Comparison of ENCODE assay signal across 8 cellular contexts in the genomic region with DNA sequence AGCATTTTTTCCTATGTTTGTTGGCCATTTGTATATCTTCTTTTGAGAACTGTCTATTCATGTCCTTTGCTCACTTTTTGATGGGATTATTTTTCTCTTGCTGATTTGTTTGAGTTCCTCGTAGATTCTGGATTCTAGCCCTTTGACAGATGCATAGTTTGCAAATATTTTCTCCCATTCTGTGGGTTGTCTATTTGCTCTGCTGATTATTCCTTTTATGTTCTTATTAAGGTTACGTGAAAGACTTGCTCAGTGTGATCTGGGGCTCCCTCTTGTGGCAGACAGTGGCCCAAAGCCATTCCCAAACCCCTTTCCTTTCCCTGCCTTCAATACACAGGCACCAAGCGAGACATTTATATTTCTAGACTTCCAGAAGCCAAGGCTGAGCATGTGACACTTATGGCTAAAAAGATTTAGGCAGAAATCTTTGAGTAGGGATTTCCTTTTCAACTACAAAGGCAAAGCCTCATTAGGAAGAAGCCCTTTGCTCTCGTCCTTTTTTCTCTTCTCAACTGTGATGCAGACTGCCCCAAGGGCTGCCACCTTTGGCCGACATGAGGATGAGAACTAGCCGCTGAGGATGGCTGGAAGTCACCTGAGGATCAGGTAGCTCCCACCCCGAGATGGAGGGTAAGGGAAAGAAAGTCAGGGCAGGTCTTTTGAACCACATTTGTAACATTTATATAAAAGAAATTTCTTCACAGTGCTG. TPM values are rescaled to one million over a fixed set of nuclear protein-coding genes. Genes with fewer than 3 reads are reported as not detected.
DNase-seq lines count a peak whose midpoint lies in the region; ATAC-seq and TF ChIP-seq lines count a peak whose summit lies in the region.

No MANE protein-coding gene starts in this region.

- peaks cover 0 to 40% (median 0%) of the 10 kb centered on the region in 4 donors for H3K27me3 ChIP-seq in esophagus muscularis mucosa
- no peaks in the 10 kb centered on the region for H3K27me3 ChIP-seq in testis

- H3K27ac ChIP-seq in esophagus muscularis mucosa (replicated peaks in 1 of 4) (no peak overlapping the region), testis (no peak overlapping the region)

- no peaks in the 10 kb centered on the region for H3K9me3 ChIP-seq in esophagus muscularis mucosa
- H3K9me3 ChIP-seq in testis, result no peaks in the 10 kb centered on the region

- WGBS in esophagus muscularis mucosa, result 19% methylated on average over 7 of the region's 7 CpGs
- WGBS in testis, 2 donors, result 23 to 26% methylated on average over 7 of the region's 7 CpGs

- no peaks in the 10 kb centered on the region for H3K36me3 Mint-ChIP-seq in natural killer cell

- TF ChIP-seq POLR2A in esophagus muscularis mucosa (IDR thresholded peaks at IDR 0.05; ENCODE audit: low read depth), result no peak
- no peak for TF ChIP-seq POLR2A in testis (IDR thresholded peaks at IDR 0.05)

- H3K4me3 ChIP-seq in AG09309 (ENCODE audit: control insufficient read depth, low read depth, low read length) (no peak overlapping the region), esophagus muscularis mucosa (no peak overlapping the region), testis (no peak overlapping the region)

- H3K27me3 Mint-ChIP-seq in natural killer cell (ENCODE audit: low read depth in 2 of 2), result no peaks in the 10 kb centered on the region

- ATAC-seq in GM18502 (IDR thresholded peaks at IDR 0.05; ENCODE audit: poor library complexity, unreplicated experiment), result peak; percentile 50
- peak in 2 of 3 donors; percentile 22 to 45 for ATAC-seq in natural killer cell
- no peak for ATAC-seq in GM18867 (IDR thresholded peaks at IDR 0.05; ENCODE audit: unreplicated experiment)

- TF ChIP-seq CTCF in AG09309 (IDR thresholded peaks at IDR 0.05; ENCODE audit: control insufficient read depth, insufficient read depth, low read depth, low read length, missing control alignments), result peak; percentile 91
- TF ChIP-seq CTCF in esophagus muscularis mucosa (IDR thresholded peaks at IDR 0.05), result peak; percentile 74 to 92 (median 79)
- peak; percentile 90 for TF ChIP-seq CTCF in natural killer cell (IDR thresholded peaks at IDR 0.05)
- peak; percentile 71 to 83 (median 78) for TF ChIP-seq CTCF in testis (IDR thresholded peaks at IDR 0.05)

- H3K27ac Mint-ChIP-seq in natural killer cell, result peak overlapping the region; percentile 19 to 95

- no peak for TF ChIP-seq EP300 in esophagus muscularis mucosa (IDR thresholded peaks at IDR 0.05)

- H3K4me1 ChIP-seq in esophagus muscularis mucosa (peaks cover 0 to 6% (median 4%) of the 10 kb centered on the region in 4 donors), testis (peaks cover 4% of the 10 kb centered on the region)

- H3K9me3 Mint-ChIP-seq in natural killer cell, result no peaks in the 10 kb centered on the region

- intact Hi-C loops in esophagus muscularis mucosa (cut with DNase I) (loop anchor here (5.0 kb wide), 2 partner anchors 588 to 604 kb away; no protein-coding TSS in a partner anchor), natural killer cell (cut with micrococcal nuclease) (loop anchor here (1.0 to 10.0 kb wide), 2 partner anchors 22 to 586 kb away; no protein-coding TSS in a partner anchor), testis (cut with DNase I; ENCODE audit: low total_unique reads) (loop anchor here (10.0 kb wide), 1 partner anchor 586 kb away; no protein-coding TSS in a partner anchor)

- peaks cover 67 to 74% of the 10 kb centered on the region in 2 donors for H3K4me1 Mint-ChIP-seq in natural killer cell

- peak overlapping the region; percentile 54 for H3K4me3 Mint-ChIP-seq in natural killer cell

- DNase-seq in AG09309 (ENCODE audit: low read depth) (peak; percentile 37), NCI-H82 (lab: John Stamatoyannopoulos, UW) (peak; percentile 63), activated T-cell treated with anti-CD3 and anti-CD28 coated beads for 24 hours (ENCODE audit: low read depth) (peak; percentile 54), esophagus muscularis mucosa (ENCODE audit: extremely low spot score) (no peak), natural killer cell (peak; percentile 52), testis (peak; percentile 88)

- H3K36me3 ChIP-seq in esophagus muscularis mucosa, result no peaks in the 10 kb centered on the region
- H3K36me3 ChIP-seq in testis (ENCODE audit: low read depth, missing control alignments), result no peaks in the 10 kb centered on the region

RNA-seq across cellular contexts. Expression of a gene that starts 23.6 kb away (rescaled TPM):
- total RNA-seq in esophagus muscularis mucosa (1 to 10 TPM; 1.2 to 1.8 (median 1.3) TPM), natural killer cell (10 to 100 TPM; 12.2 to 19.7 (median 12.5) TPM), testis (1 to 10 TPM in 1 of 2 donors, under 1 TPM in 1; 0.87 to 1.6 TPM)
- 0.84 TPM for polyA plus RNA-seq in testis (ENCODE audit: insufficient read depth, low read depth, low replicate concordance)

Comparison
In these comparisons a context has a peak if more than half of its experiments do, and no peak if none do; other contexts are left out.
1. RNA of a gene that starts 23.6 kb away (total RNA-seq): 12.2 to 19.7 TPM in natural killer cell; 0.87 to 1.6 TPM in testis and 1.2 to 1.8 TPM in esophagus muscularis mucosa; every median in the first group is over 4 times any median in the second.
2. Peak in every context shown above with its lines, with median percentiles within 50 percentile points of each other: CTCF ChIP-seq.